Comparison of ENCODE assay signal across 9 cellular contexts in genomic region chr5:95810305-95811125, GRCh38. TPM values are rescaled to one million over a fixed set of nuclear protein-coding genes. Genes with fewer than 3 reads are reported as not detected.
A peak's percentile ranks its signal among the peaks of the same experiment; 100 is the strongest.
DNase-seq lines count a peak whose midpoint lies in the region; ATAC-seq and TF ChIP-seq lines count a peak whose summit lies in the region.
"Had no signal": no experiment of that assay in that cellular context is flagged by ENCODE, and none has a peak within 500 bp of the region (broad histone marks: within the 10 kb centered on the region; RNA-seq: fewer than 3 reads in every experiment).

No MANE protein-coding gene starts in this region.

- ATAC-seq in stimulated activated memory B cell treated with anti-CD40 and anti-IgM and Interleukin-4, amounts not matched to agents 10 μg/mL and 1 μg/mL and 100 μg/mL, for 72 hours, result no peak

- H3K27ac ChIP-seq in liver (ENCODE audit: low read depth in 1 of 2, low read length in 2 of 2) (peak overlapping the region; percentile 67 to 68), uterus (peak overlapping the region in 1 of 2 donors; percentile 45)
- H3K27ac ChIP-seq: RWPE1 had no signal

- H3K27me3 Mint-ChIP-seq in activated CD4-positive, alpha-beta T cell treated with anti-CD3 and anti-CD28 coated beads, Interleukin-2, amount 10 ng/mL, durations not matched to agents 7 days and 5 days, result no peaks in the 10 kb centered on the region
- H3K27me3 Mint-ChIP-seq in activated naive CD8-positive, alpha-beta T cell treated with anti-CD3 and anti-CD28 coated beads for 36 hours, result no peaks in the 10 kb centered on the region
- H3K27me3 Mint-ChIP-seq in stimulated activated memory B cell treated with anti-CD40 and anti-IgM and Interleukin-4, amounts not matched to agents 10 μg/mL and 1 μg/mL and 100 μg/mL, for 72 hours, result no peaks in the 10 kb centered on the region

- peaks cover 74% of the 10 kb centered on the region for H3K4me1 Mint-ChIP-seq in activated CD4-positive, alpha-beta T cell treated with anti-CD3 and anti-CD28 coated beads, Interleukin-2, amount 10 ng/mL, durations not matched to agents 7 days and 5 days
- peaks cover 74% of the 10 kb centered on the region for H3K4me1 Mint-ChIP-seq in activated naive CD8-positive, alpha-beta T cell treated with anti-CD3 and anti-CD28 coated beads for 36 hours
- peaks cover 59% of the 10 kb centered on the region for H3K4me1 Mint-ChIP-seq in stimulated activated memory B cell treated with anti-CD40 and anti-IgM and Interleukin-4, amounts not matched to agents 10 μg/mL and 1 μg/mL and 100 μg/mL, for 72 hours

- H3K4me1 ChIP-seq in liver (ENCODE audit: control insufficient read depth in 4 of 4, insufficient read depth in 4 of 4, low read length in 3 of 4) (peaks cover 7 to 32% (median 22%) of the 10 kb centered on the region in 4 donors), uterus (peaks cover 0 to 5% of the 10 kb centered on the region in 2 donors)

- H3K36me3 ChIP-seq in liver (ENCODE audit: control insufficient read depth in 4 of 4, insufficient read depth in 3 of 4, low read depth in 1 of 4, low read length in 3 of 4) (peaks cover 0 to 21% (median 15%) of the 10 kb centered on the region in 4 donors), uterus (no peaks in the 10 kb centered on the region)

- CTCF ChIA-PET in activated CD4-positive, alpha-beta T cell treated with anti-CD3 and anti-CD28 coated beads, Interleukin-2, amount 10 ng/mL, durations not matched to agents 7 days and 5 days (lab: Charles Lee), result interaction anchor here (1.2 to 5.8 kb wide), 6 partner anchors 8 to 36 kb away, joined by 3 to 32 read pairs (median 6); partner anchors contain the start of gene GLRX

- H3K9me3 ChIP-seq in liver (ENCODE audit: control insufficient read depth in 4 of 4, low read length in 3 of 4) (no peaks in the 10 kb centered on the region), uterus (no peaks in the 10 kb centered on the region)

- peak overlapping the region; percentile 26 for H3K4me3 Mint-ChIP-seq in activated CD4-positive, alpha-beta T cell treated with anti-CD3 and anti-CD28 coated beads, Interleukin-2, amount 10 ng/mL, durations not matched to agents 7 days and 5 days
- H3K4me3 Mint-ChIP-seq in activated naive CD8-positive, alpha-beta T cell treated with anti-CD3 and anti-CD28 coated beads for 36 hours, result peak overlapping the region; percentile 79
- no peak overlapping the region for H3K4me3 Mint-ChIP-seq in stimulated activated memory B cell treated with anti-CD40 and anti-IgM and Interleukin-4, amounts not matched to agents 10 μg/mL and 1 μg/mL and 100 μg/mL, for 72 hours

- DNase-seq in activated CD4-positive, alpha-beta T cell treated with anti-CD3 and anti-CD28 coated beads, Interleukin-2, amount 10 ng/mL, durations not matched to agents 7 days and 5 days, result no peak
- no peak for DNase-seq in activated CD4-positive, alpha-beta T cell treated with anti-CD3 and anti-CD28 coated beads for 1 hour
- no peak for DNase-seq in activated naive CD8-positive, alpha-beta T cell treated with anti-CD3 and anti-CD28 coated beads for 36 hours
- DNase-seq in uterus (no peak), activated gamma-delta T cell (lab: John Stamatoyannopoulos, UW) (no peak)
- DNase-seq in stimulated activated CD4-positive, alpha-beta T cell treated with anti-CD3 and anti-CD28 coated beads, Interleukin-2, amount 100 ng/mL, for 24 hours, result no peak

- peak overlapping the region; percentile 28 to 39 for H3K9ac ChIP-seq in liver (ENCODE audit: low read depth in 1 of 2, low read length in 2 of 2)

- POLR2A ChIA-PET in activated CD4-positive, alpha-beta T cell treated with anti-CD3 and anti-CD28 coated beads, Interleukin-2, amount 10 ng/mL, durations not matched to agents 7 days and 5 days (lab: Charles Lee), result no interaction called here

- H3K4me3 ChIP-seq in liver (ENCODE audit: low read depth in 1 of 3, low read length in 3 of 3) (no peak overlapping the region), uterus (no peak overlapping the region)

- no peak for TF ChIP-seq RAD21 in liver (IDR thresholded peaks at IDR 0.05)

- no peaks in the 10 kb centered on the region for H3K9me3 Mint-ChIP-seq in activated CD4-positive, alpha-beta T cell treated with anti-CD3 and anti-CD28 coated beads, Interleukin-2, amount 10 ng/mL, durations not matched to agents 7 days and 5 days
- no peaks in the 10 kb centered on the region for H3K9me3 Mint-ChIP-seq in activated naive CD8-positive, alpha-beta T cell treated with anti-CD3 and anti-CD28 coated beads for 36 hours
- H3K9me3 Mint-ChIP-seq in stimulated activated memory B cell treated with anti-CD40 and anti-IgM and Interleukin-4, amounts not matched to agents 10 μg/mL and 1 μg/mL and 100 μg/mL, for 72 hours, result no peaks in the 10 kb centered on the region

- H3K36me3 Mint-ChIP-seq in activated CD4-positive, alpha-beta T cell treated with anti-CD3 and anti-CD28 coated beads, Interleukin-2, amount 10 ng/mL, durations not matched to agents 7 days and 5 days (ENCODE audit: low read depth), result peaks cover 61% of the 10 kb centered on the region
- peaks cover 18% of the 10 kb centered on the region for H3K36me3 Mint-ChIP-seq in activated naive CD8-positive, alpha-beta T cell treated with anti-CD3 and anti-CD28 coated beads for 36 hours
- peaks cover 18% of the 10 kb centered on the region for H3K36me3 Mint-ChIP-seq in stimulated activated memory B cell treated with anti-CD40 and anti-IgM and Interleukin-4, amounts not matched to agents 10 μg/mL and 1 μg/mL and 100 μg/mL, for 72 hours

- peak overlapping the region; percentile 86 for H3K27ac Mint-ChIP-seq in activated CD4-positive, alpha-beta T cell treated with anti-CD3 and anti-CD28 coated beads, Interleukin-2, amount 10 ng/mL, durations not matched to agents 7 days and 5 days
- peak overlapping the region; percentile 92 for H3K27ac Mint-ChIP-seq in activated naive CD8-positive, alpha-beta T cell treated with anti-CD3 and anti-CD28 coated beads for 36 hours
- peak overlapping the region; percentile 90 for H3K27ac Mint-ChIP-seq in stimulated activated memory B cell treated with anti-CD40 and anti-IgM and Interleukin-4, amounts not matched to agents 10 μg/mL and 1 μg/mL and 100 μg/mL, for 72 hours

- 19% methylated on average over 5 of the region's 5 CpGs for WGBS in liver

- no peaks in the 10 kb centered on the region for H3K27me3 ChIP-seq in liver (ENCODE audit: control insufficient read depth in 4 of 4, insufficient read depth in 4 of 4, low read length in 3 of 4)
- no peaks in the 10 kb centered on the region for H3K27me3 ChIP-seq in uterus

- TF ChIP-seq CTCF in liver (IDR thresholded peaks at IDR 0.05; ENCODE audit: low read depth, low read length, missing input control) (no peak), uterus (IDR thresholded peaks at IDR 0.05) (no peak)

- no peak for TF ChIP-seq POLR2A in uterus (IDR thresholded peaks at IDR 0.05)

- intact Hi-C loops in uterus (cut with DNase I; ENCODE audit: low total_unique reads), result no loop called here

TF ChIP-seq in liver, 16 proteins besides CTCF, POLR2A, EP300 and RAD21:
- TF ChIP-seq NR2F2 (IDR thresholded peaks at IDR 0.05) (no peak), MAX (IDR thresholded peaks at IDR 0.05) (no peak), GABPA (IDR thresholded peaks at IDR 0.05 in 1 of 2, conservative IDR thresholded peaks at IDR 0.05 in 1 of 2) (no peak)
- TF ChIP-seq, protein P1, sequence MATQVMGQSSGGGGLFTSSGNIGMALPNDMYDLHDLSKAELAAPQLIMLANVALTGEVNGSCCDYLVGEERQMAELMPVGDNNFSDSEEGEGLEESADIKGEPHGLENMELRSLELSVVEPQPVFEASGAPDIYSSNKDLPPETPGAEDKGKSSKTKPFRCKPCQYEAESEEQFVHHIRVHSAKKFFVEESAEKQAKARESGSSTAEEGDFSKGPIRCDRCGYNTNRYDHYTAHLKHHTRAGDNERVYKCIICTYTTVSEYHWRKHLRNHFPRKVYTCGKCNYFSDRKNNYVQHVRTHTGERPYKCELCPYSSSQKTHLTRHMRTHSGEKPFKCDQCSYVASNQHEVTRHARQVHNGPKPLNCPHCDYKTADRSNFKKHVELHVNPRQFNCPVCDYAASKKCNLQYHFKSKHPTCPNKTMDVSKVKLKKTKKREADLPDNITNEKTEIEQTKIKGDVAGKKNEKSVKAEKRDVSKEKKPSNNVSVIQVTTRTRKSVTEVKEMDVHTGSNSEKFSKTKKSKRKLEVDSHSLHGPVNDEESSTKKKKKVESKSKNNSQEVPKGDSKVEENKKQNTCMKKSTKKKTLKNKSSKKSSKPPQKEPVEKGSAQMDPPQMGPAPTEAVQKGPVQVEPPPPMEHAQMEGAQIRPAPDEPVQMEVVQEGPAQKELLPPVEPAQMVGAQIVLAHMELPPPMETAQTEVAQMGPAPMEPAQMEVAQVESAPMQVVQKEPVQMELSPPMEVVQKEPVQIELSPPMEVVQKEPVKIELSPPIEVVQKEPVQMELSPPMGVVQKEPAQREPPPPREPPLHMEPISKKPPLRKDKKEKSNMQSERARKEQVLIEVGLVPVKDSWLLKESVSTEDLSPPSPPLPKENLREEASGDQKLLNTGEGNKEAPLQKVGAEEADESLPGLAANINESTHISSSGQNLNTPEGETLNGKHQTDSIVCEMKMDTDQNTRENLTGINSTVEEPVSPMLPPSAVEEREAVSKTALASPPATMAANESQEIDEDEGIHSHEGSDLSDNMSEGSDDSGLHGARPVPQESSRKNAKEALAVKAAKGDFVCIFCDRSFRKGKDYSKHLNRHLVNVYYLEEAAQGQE (IDR thresholded peaks at IDR 0.05), result no peak

RNA-seq across cellular contexts. Expression of gene GLRX, which starts 12.0 kb away (rescaled TPM):
- 10 to 100 TPM; 60.2 to 61.1 TPM for total RNA-seq in activated CD4-positive, alpha-beta T cell treated with anti-CD3 and anti-CD28 coated beads, Interleukin-2, amount 10 ng/mL, durations not matched to agents 7 days and 5 days
- 10 to 100 TPM; 26.4 to 29.5 TPM for total RNA-seq in activated naive CD8-positive, alpha-beta T cell treated with anti-CD3 and anti-CD28 coated beads for 36 hours
- 10 to 100 TPM; 48.2 to 61.8 TPM for total RNA-seq in liver
- 100 to 1,000 TPM; 152 to 187 TPM for polyA plus RNA-seq in liver
- 10 to 100 TPM; 13.0 to 98.8 (median 15.5) TPM for total RNA-seq in uterus
